In the genomic region with DNA sequence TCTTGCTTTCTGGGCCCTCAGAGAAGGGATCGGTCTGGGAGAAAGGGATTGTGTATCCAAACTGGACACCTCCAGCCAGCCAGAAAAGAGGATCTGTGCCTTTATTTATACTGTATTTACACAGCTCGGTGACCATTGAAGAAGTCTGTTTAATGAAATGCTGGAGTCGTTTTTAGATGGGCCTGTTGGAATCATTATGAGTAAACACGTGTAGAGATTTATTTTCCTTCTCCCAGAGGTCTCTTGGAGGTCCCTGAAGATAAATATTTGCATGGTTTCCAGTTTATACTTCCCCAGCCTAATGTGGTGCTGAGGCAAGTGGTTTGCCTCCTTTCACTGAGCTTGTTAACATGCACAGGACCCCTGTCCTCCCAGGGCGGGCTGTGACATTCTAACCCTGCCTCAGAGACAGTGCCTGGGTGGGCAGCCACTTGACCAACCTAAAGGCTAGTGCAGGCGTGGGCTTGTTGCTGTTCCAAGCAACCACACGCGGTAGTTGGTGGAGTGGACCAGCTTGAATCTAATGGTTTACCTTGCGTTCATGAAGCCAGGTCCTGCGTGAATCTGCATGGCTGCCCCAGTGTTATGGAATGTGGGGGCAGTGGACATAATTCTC, we compare ENCODE assay signal across 19 cellular contexts.
A peak's percentile ranks its signal among the peaks of the same experiment; 100 is the strongest.
DNase-seq lines count a peak whose midpoint lies in the region; ATAC-seq, FAIRE-seq and TF ChIP-seq lines count a peak whose summit lies in the region.
"Had no signal": no experiment of that assay in that cellular context is flagged by ENCODE, and none has a peak within 500 bp of the region (broad histone marks: within the 10 kb centered on the region; RNA-seq: fewer than 3 reads in every experiment).

No MANE protein-coding gene starts in this region.

- dilution Hi-C loops in IMR-90 (cut with HindIII; ENCODE audit: low sequenced_read_pairs, unreplicated experiment): no loop called here

- H2BK5ac ChIP-seq in IMR-90 (ENCODE audit: low read depth, low read length, poor library complexity, severe bottlenecking): peak overlapping the region; percentile 57

- peak; percentile 74 for ATAC-seq in IMR-90 (ENCODE audit: low read depth)
- ATAC-seq: effector memory CD8-positive, alpha-beta T cell; WTC11 had no signal

- H2AFZ ChIP-seq in IMR-90 (replicated peaks; ENCODE audit: low read length, poor library complexity): peak overlapping the region; percentile 77
- H2AFZ ChIP-seq in astrocyte (ENCODE audit: low read depth, low read length): no peak overlapping the region
- H2AFZ ChIP-seq: neural progenitor cell had no signal

- 0 out of 2 replicates have a peak overlapping the region, but pooled peaks have one; percentile 20 for H2AK5ac ChIP-seq in IMR-90 (ENCODE audit: low read depth, low read length)

- H3K4me3 Mint-ChIP-seq in astrocyte (ENCODE audit: unreplicated experiment): no peak overlapping the region
- H3K4me3 Mint-ChIP-seq: activated CD4-positive, alpha-beta memory T cell treated with anti-CD3 and anti-CD28 coated beads for 36 hours; effector memory CD8-positive, alpha-beta T cell; T-helper 2 cell treated with Interferon-gamma antibody and Interleukin-4, amounts not matched to agents 5 μg/mL and 100 μg/mL, for 36 hours; WTC11 had no signal

- H3K9me1 ChIP-seq in IMR-90 (ENCODE audit: insufficient read depth, low read length): peaks cover 17% of the 10 kb centered on the region

- H2AK9ac ChIP-seq in IMR-90 (replicated peaks; ENCODE audit: low read depth, low read length, poor library complexity): no peak overlapping the region

- peak; percentile 62 for DNase-seq in IMR-90
- no peak for DNase-seq in astrocyte (ENCODE audit: low read depth)
- DNase-seq in kidney glomerular epithelial cell (lab: John Stamatoyannopoulos, UW): peak; percentile 3
- DNase-seq in SKM-1 treated with dmso at 0.1 percent for 144 hours (lab: John Stamatoyannopoulos, UW; ENCODE audit: unreplicated experiment): no peak
- no peak for DNase-seq in HUDEP-2 (lab: John Stamatoyannopoulos, UW; ENCODE audit: unreplicated experiment in 76 of 76)
- no peak for DNase-seq in NCI-H2029 treated with DMSO at 0.1 percent for 48 hours (lab: John Stamatoyannopoulos, UW)
- DNase-seq: activated CD4-positive, alpha-beta memory T cell treated with anti-CD3 and anti-CD28 coated beads for 36 hours; activated naive CD4-positive, alpha-beta T cell; activated T-cell treated with anti-CD3 and anti-CD28 coated beads for 4 hours; cerebellar nuclear complex; effector memory CD8-positive, alpha-beta T cell; Kasumi-1; NCI-H1105; NCI-H526 treated with DMSO at 0.1 percent for 48 hours; stimulated activated CD8-positive, alpha-beta memory T cell treated with anti-CD3 and anti-CD28 coated beads, Interleukin-4, amount 100 ng/mL, for 48 hours had no signal

- H3K14ac ChIP-seq in IMR-90 (replicated peaks; ENCODE audit: low read depth, low read length): peak overlapping the region; percentile 41

- no peak for TF ChIP-seq CTCF in IMR-90 (conservative IDR thresholded peaks at IDR 0.05; ENCODE audit: low read depth, low read length)
- TF ChIP-seq CTCF in astrocyte (IDR thresholded peaks at IDR 0.05; ENCODE audit: insufficient read depth, low read depth, low read length): no peak

- no peak overlapping the region for H3K23ac ChIP-seq in IMR-90 (ENCODE audit: low read depth, low read length)

- peaks cover 17% of the 10 kb centered on the region for H3K4me1 Mint-ChIP-seq in astrocyte (ENCODE audit: low read depth, unreplicated experiment)

- H2BK120ac ChIP-seq in IMR-90 (ENCODE audit: low read depth, low read length): peak overlapping the region; percentile 71

- H3K27ac ChIP-seq in IMR-90 (ENCODE audit: insufficient read depth, low read length) (peak overlapping the region; percentile 68), astrocyte (ENCODE audit: low read depth, low read length) (peak overlapping the region; percentile 6), subcutaneous abdominal adipose tissue (ENCODE audit: low read depth, low read length) (peak overlapping the region; percentile 21)
- H3K27ac ChIP-seq: neural progenitor cell had no signal

- CTCF ChIA-PET in IMR-90 (lab: Yijun Ruan, JAX): interaction anchor here (0.7 to 2.3 kb wide), 2 partner anchors 15 to 229 kb away, joined by 3 to 6 read pairs; no protein-coding TSS in a partner anchor

- peak overlapping the region; percentile 51; the same call in 2 of the 3 replicates for H2BK15ac ChIP-seq in IMR-90 (ENCODE audit: low read depth, low read length)

- BruUV-seq in IMR-90 (replicated peaks; lab: Mats Ljungman, UMichigan): no TSS peak

- H3K36me3 ChIP-seq in IMR-90 (ENCODE audit: control insufficient read depth, insufficient read depth, low read length) (no peaks in the 10 kb centered on the region), astrocyte (ENCODE audit: insufficient read depth, low read length) (no peaks in the 10 kb centered on the region), subcutaneous abdominal adipose tissue (ENCODE audit: control insufficient read depth in 5 of 5, insufficient read depth in 5 of 5, low read length in 5 of 5) (no peaks in the 10 kb centered on the region)
- H3K36me3 ChIP-seq: neural progenitor cell had no signal

- no peaks in the 10 kb centered on the region for H3K79me1 ChIP-seq in IMR-90 (ENCODE audit: low read depth in 1 of 2, low read length in 2 of 2)

- TF ChIP-seq POLR2A in IMR-90 (IDR thresholded peaks at IDR 0.05; ENCODE audit: low read depth, low read length): no peak

- H4K8ac ChIP-seq in IMR-90 (ENCODE audit: low read depth in 2 of 2, low read length in 2 of 2): peak overlapping the region in 1 of 2 experiments; percentile 36; a peak in 2 of 4 replicates

- 94% methylated on average over 2 of the region's 10 CpGs; no CpG with 5 or more reads in 1 of the 2 experiments for WGBS in IMR-90 (ENCODE audit: extremely low coverage in 2 of 2, insufficient read length in 1 of 2), 2 experiments

- H3K79me2 ChIP-seq in astrocyte (ENCODE audit: insufficient read depth, low read length): no peaks in the 10 kb centered on the region

- H4K91ac ChIP-seq in IMR-90 (ENCODE audit: insufficient read depth, low read depth, low read length): peak overlapping the region; percentile 1; the same call in 1 of the 2 replicates

- H3K27ac Mint-ChIP-seq in astrocyte (ENCODE audit: unreplicated experiment): no peak overlapping the region
- H3K27ac Mint-ChIP-seq: activated CD4-positive, alpha-beta memory T cell treated with anti-CD3 and anti-CD28 coated beads for 36 hours; effector memory CD8-positive, alpha-beta T cell; neural progenitor cell; T-helper 2 cell treated with Interferon-gamma antibody and Interleukin-4, amounts not matched to agents 5 μg/mL and 100 μg/mL, for 36 hours had no signal

- peak overlapping the region; percentile 60; the same call in 1 of the 2 replicates for H3K56ac ChIP-seq in IMR-90 (ENCODE audit: extremely low read depth, insufficient read depth, low read length)

- intact Hi-C loops in IMR-90 (cut with micrococcal nuclease): loop anchor here (2.0 kb wide), 1 partner anchor 18 kb away; no protein-coding TSS in a partner anchor

- H3K9ac ChIP-seq in IMR-90 (ENCODE audit: low read depth, low read length): no peak overlapping the region
- no peak overlapping the region for H3K9ac ChIP-seq in astrocyte (ENCODE audit: low read length)
- no peak overlapping the region for H3K9ac ChIP-seq in subcutaneous abdominal adipose tissue (ENCODE audit: low read length in 5 of 5)
- H3K9ac ChIP-seq: neural progenitor cell had no signal

- no peak for TF ChIP-seq RAD21 in IMR-90 (IDR thresholded peaks at IDR 0.05; ENCODE audit: low read length)

- peaks cover 12% of the 10 kb centered on the region for H3K27me3 ChIP-seq in IMR-90 (ENCODE audit: control insufficient read depth, insufficient read depth, low read length)
- H3K27me3 ChIP-seq in astrocyte (ENCODE audit: insufficient read depth, low read length): peaks cover 10% of the 10 kb centered on the region
- peaks cover 14 to 41% (median 26%) of the 10 kb centered on the region in 5 donors for H3K27me3 ChIP-seq in subcutaneous abdominal adipose tissue (ENCODE audit: control insufficient read depth in 5 of 5, insufficient read depth in 4 of 5, low read length in 5 of 5)

- H3K9me3 ChIP-seq in IMR-90 (ENCODE audit: control insufficient read depth, insufficient read depth, low read length) (no peaks in the 10 kb centered on the region), astrocyte (ENCODE audit: insufficient read depth, low read depth, low read length) (no peaks in the 10 kb centered on the region), subcutaneous abdominal adipose tissue (ENCODE audit: control insufficient read depth in 5 of 5, low read length in 5 of 5) (no peaks in the 10 kb centered on the region)

- POLR2A ChIA-PET in IMR-90 (lab: Charles Lee; ENCODE audit: unreplicated experiment): interaction anchor here (0.5 kb wide), 1 partner anchor 176 kb away, joined by 3 read pairs; no protein-coding TSS in a partner anchor

- peak overlapping the region; percentile 52 for H3K18ac ChIP-seq in IMR-90 (ENCODE audit: low read depth, low read length)

- 0 out of 2 replicates have a peak overlapping the region, but pooled peaks have one; percentile 12 for H4K5ac ChIP-seq in IMR-90 (ENCODE audit: low read depth, low read length)

- no peak overlapping the region for H3K4me3 ChIP-seq in IMR-90 (ENCODE audit: insufficient read depth, low read depth, low read length)
- no peak overlapping the region for H3K4me3 ChIP-seq in astrocyte (ENCODE audit: insufficient read depth, low read depth, low read length)
- no peak overlapping the region for H3K4me3 ChIP-seq in subcutaneous abdominal adipose tissue (ENCODE audit: low read depth in 1 of 5, low read length in 5 of 5)
- H3K4me3 ChIP-seq: neural progenitor cell had no signal

- in situ Hi-C loops in IMR-90 (cut with MboI; ENCODE audit: low sequenced_read_pairs): no loop called here

- H3K27me3 Mint-ChIP-seq in astrocyte (ENCODE audit: low read depth, unreplicated experiment): peaks cover 34% of the 10 kb centered on the region

- peak; percentile 23 for FAIRE-seq in astrocyte (lab: Jason Lieb, UNC)

- H2BK20ac ChIP-seq in IMR-90 (ENCODE audit: low read depth, low read length): peak overlapping the region; percentile 86; the same call in 1 of the 2 replicates

- H3K4me2 ChIP-seq in IMR-90 (ENCODE audit: low read depth, low read length): peak overlapping the region; percentile 80
- peak overlapping the region; percentile 51 for H3K4me2 ChIP-seq in astrocyte (ENCODE audit: low read length)
- H3K4me2 ChIP-seq: neural progenitor cell had no signal

- no peaks in the 10 kb centered on the region for H3K36me3 Mint-ChIP-seq in astrocyte (ENCODE audit: low read depth, unreplicated experiment)
- H3K36me3 Mint-ChIP-seq: activated CD4-positive, alpha-beta memory T cell treated with anti-CD3 and anti-CD28 coated beads for 36 hours; neural progenitor cell; WTC11 had no signal

- peaks cover 7% of the 10 kb centered on the region; the same call in 1 of the 2 replicates for H4K20me1 ChIP-seq in IMR-90 (ENCODE audit: insufficient read depth, low read length)
- no peaks in the 10 kb centered on the region for H4K20me1 ChIP-seq in astrocyte (ENCODE audit: insufficient read depth, low read length)

- peak overlapping the region; percentile 77 for H3K4ac ChIP-seq in IMR-90 (ENCODE audit: low read depth, low read length)

- H3K4me1 ChIP-seq in IMR-90 (ENCODE audit: control insufficient read depth, insufficient read depth, low read length) (peaks cover 28% of the 10 kb centered on the region), astrocyte (ENCODE audit: insufficient read depth, low read length) (peaks cover 25% of the 10 kb centered on the region), subcutaneous abdominal adipose tissue (ENCODE audit: control insufficient read depth in 5 of 5, insufficient read depth in 5 of 5, low read length in 5 of 5) (peaks cover 0 to 46% (median 20%) of the 10 kb centered on the region in 5 donors)

- H3K9me3 Mint-ChIP-seq in astrocyte (ENCODE audit: unreplicated experiment): no peaks in the 10 kb centered on the region
- H3K9me3 Mint-ChIP-seq: activated CD4-positive, alpha-beta memory T cell treated with anti-CD3 and anti-CD28 coated beads for 36 hours; effector memory CD8-positive, alpha-beta T cell; neural progenitor cell; T-helper 2 cell treated with Interferon-gamma antibody and Interleukin-4, amounts not matched to agents 5 μg/mL and 100 μg/mL, for 36 hours; WTC11 had no signal

Comparison
In these comparisons a context has a peak if more than half of its experiments do, and no peak if none do; other contexts are left out.
1. DNase-seq: peak in IMR-90 (single experiment) and kidney glomerular epithelial cell (single experiment); none in astrocyte (single experiment), SKM-1 treated with dmso at 0.1 percent for 144 hours (single experiment), HUDEP-2 (0 of 76) and NCI-H2029 treated with DMSO at 0.1 percent for 48 hours (single experiment).
2. H3K27ac ChIP-seq: peak in every context shown above with its lines; median percentile 68 in IMR-90; 21 in subcutaneous abdominal adipose tissue; 6 in astrocyte.